In the genomic region with DNA sequence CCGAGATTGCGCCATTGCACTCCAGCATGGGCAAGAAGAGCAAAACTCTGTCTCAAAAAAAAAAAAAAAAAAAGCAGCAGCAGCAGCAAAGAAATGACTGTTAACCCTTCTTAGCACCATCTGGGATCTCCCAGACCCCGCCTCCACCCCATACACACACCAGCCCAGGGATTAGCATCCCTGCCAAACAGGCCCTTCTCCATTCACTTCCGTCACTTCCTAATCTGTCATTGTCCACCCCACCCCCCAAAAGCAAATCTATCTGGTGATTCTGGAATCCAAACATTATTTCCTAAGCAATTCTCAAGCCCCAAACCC, we compare ENCODE assay signal across 8 cellular contexts. TPM values are rescaled to one million over a fixed set of nuclear protein-coding genes. Genes with fewer than 3 reads are reported as not detected.
DNase-seq lines count a peak whose midpoint lies in the region; ATAC-seq, FAIRE-seq and TF ChIP-seq lines count a peak whose summit lies in the region.

No MANE protein-coding gene starts in this region.

- POLR2A ChIA-PET in CD8-positive, alpha-beta memory T cell (lab: Charles Lee): interaction anchor here (0.6 to 11.9 kb wide), 10 partner anchors 10 to 299 kb away, joined by 3 to 193 read pairs (median 4); a partner anchor contains a TSS
- POLR2A ChIA-PET in PC-9 (lab: Charles Lee; ENCODE audit: unreplicated experiment): interaction anchor here (0.6 to 1.7 kb wide), 7 partner anchors 8 to 127 kb away, joined by 3 to 27 read pairs (median 3); a partner anchor contains a TSS
- POLR2A ChIA-PET in endothelial cell of umbilical vein (lab: Charles Lee): interaction anchor here (1.3 to 2.3 kb wide), 3 partner anchors 47 to 289 kb away, joined by 4 to 10 read pairs (median 10); a partner anchor contains a TSS

- CTCF ChIA-PET in CD8-positive, alpha-beta memory T cell (lab: Charles Lee): interaction anchor here (0.6 to 6.7 kb wide), 8 partner anchors 8 to 201 kb away, joined by 3 to 85 read pairs (median 4); a partner anchor contains a TSS
- CTCF ChIA-PET in PC-9 (lab: Charles Lee): interaction anchor here (0.5 to 1.8 kb wide), 4 partner anchors 8 to 1692 kb away, joined by 5 to 16 read pairs (median 8); no protein-coding TSS in a partner anchor
- CTCF ChIA-PET in endothelial cell of umbilical vein (lab: Charles Lee): interaction anchor here (1.0 to 15.7 kb wide), 6 partner anchors 9 to 129 kb away, joined by 3 to 376 read pairs (median 8); a partner anchor contains a TSS

- H3K9me1 ChIP-seq in endothelial cell of umbilical vein (replicated peaks; ENCODE audit: control insufficient read depth, extremely low read depth, insufficient read depth, low read length): no peaks in the 10 kb centered on the region

- H3K27me3 ChIP-seq in CD8-positive, alpha-beta memory T cell (ENCODE audit: insufficient read depth, low read length, poor library complexity, severe bottlenecking): no peaks in the 10 kb centered on the region
- H3K27me3 ChIP-seq in PC-9 (ENCODE audit: insufficient read depth, low read depth) (no peaks in the 10 kb centered on the region), endothelial cell of umbilical vein (ENCODE audit: control insufficient read depth in 2 of 2, insufficient read depth in 2 of 2, low read length in 2 of 2) (no peaks in the 10 kb centered on the region), ovary (no peaks in the 10 kb centered on the region)

- TF ChIP-seq POLR2A in endothelial cell of umbilical vein (IDR thresholded peaks at IDR 0.05; ENCODE audit: low read depth, low read length): no peak
- TF ChIP-seq POLR2A in ovary (IDR thresholded peaks at IDR 0.05): no peak
- TF ChIP-seq POLR2A in H54 (IDR thresholded peaks at IDR 0.05; ENCODE audit: low read depth, low read length): no peak

- TF ChIP-seq CTCF in PC-9 (conservative IDR thresholded peaks at IDR 0.05) (no peak), endothelial cell of umbilical vein (IDR thresholded peaks at IDR 0.05; ENCODE audit: extremely low read depth in 1 of 2, insufficient read depth in 1 of 2, low read depth in 1 of 2, low read length in 2 of 2) (no peak), ovary (IDR thresholded peaks at IDR 0.05) (no peak)

- H3F3A ChIP-seq in PC-9 (ENCODE audit: insufficient read depth, low read depth): peaks cover 87% of the 10 kb centered on the region

- H3K4me2 ChIP-seq in PC-9 (peak overlapping the region; percentile 95), endothelial cell of umbilical vein (ENCODE audit: insufficient read depth, low read length) (peak overlapping the region; percentile 59)

- H3K4me1 ChIP-seq in CD8-positive, alpha-beta memory T cell (ENCODE audit: insufficient read depth, low read length): peaks cover 75% of the 10 kb centered on the region
- H3K4me1 ChIP-seq in PC-9 (replicated peaks; ENCODE audit: insufficient read depth) (peaks cover 88% of the 10 kb centered on the region), endothelial cell of umbilical vein (ENCODE audit: control insufficient read depth, extremely low read depth, insufficient read depth, low read length) (peaks cover 77% of the 10 kb centered on the region), ovary (ENCODE audit: insufficient read depth) (peaks cover 42% of the 10 kb centered on the region)

- 0 out of 2 replicates have a peak, but pooled peaks cover 6% of the 10 kb centered on the region for H4K20me1 ChIP-seq in PC-9 (ENCODE audit: insufficient read depth)
- H4K20me1 ChIP-seq in endothelial cell of umbilical vein (replicated peaks; ENCODE audit: control insufficient read depth, extremely low read depth, insufficient read depth, low read length): no peaks in the 10 kb centered on the region

- no peaks in the 10 kb centered on the region for H3K36me3 ChIP-seq in CD8-positive, alpha-beta memory T cell (ENCODE audit: insufficient read depth, low read length)
- H3K36me3 ChIP-seq in PC-9 (ENCODE audit: low read depth) (no peaks in the 10 kb centered on the region), endothelial cell of umbilical vein (ENCODE audit: control insufficient read depth in 2 of 2, extremely low read depth in 1 of 2, insufficient read depth in 2 of 2, low read length in 2 of 2) (no peaks in the 10 kb centered on the region), ovary (no peaks in the 10 kb centered on the region)

- H3K4me3 Mint-ChIP-seq in CD8-positive, alpha-beta memory T cell: peak overlapping the region; percentile 69 to 93 (median 84)

- peaks cover 0 to 3% (median 0%) of the 10 kb centered on the region in 5 donors for H3K9me3 Mint-ChIP-seq in CD8-positive, alpha-beta memory T cell

- intact Hi-C loops in PC-9 (cut with micrococcal nuclease; ENCODE audit: unreplicated experiment) (loop anchor here (5.0 kb wide), 2 partner anchors 40 to 290 kb away; a partner anchor contains a TSS), endothelial cell of umbilical vein (cut with micrococcal nuclease) (loop anchor here (5.0 kb wide), 1 partner anchor 290 kb away; no protein-coding TSS in a partner anchor), ovary (cut with DNase I) (loop anchor here in 1 of 4 donors (10.0 kb wide), 1 partner anchor 1062 kb away; a partner anchor contains a TSS)

- no peaks in the 10 kb centered on the region for H3K9me3 ChIP-seq in CD8-positive, alpha-beta memory T cell (ENCODE audit: low read length)
- H3K9me3 ChIP-seq in PC-9 (ENCODE audit: insufficient read depth, low read depth): no peaks in the 10 kb centered on the region
- H3K9me3 ChIP-seq in endothelial cell of umbilical vein (replicated peaks; ENCODE audit: control insufficient read depth, insufficient read depth, low read length): no peaks in the 10 kb centered on the region
- no peaks in the 10 kb centered on the region for H3K9me3 ChIP-seq in ovary

- no peaks in the 10 kb centered on the region for H3K9me2 ChIP-seq in PC-9 (ENCODE audit: insufficient read depth)

- H3K27ac ChIP-seq in CD8-positive, alpha-beta memory T cell (ENCODE audit: low read depth, low read length): peak overlapping the region; percentile 95
- H3K27ac ChIP-seq in PC-9: peak overlapping the region; percentile 92
- H3K27ac ChIP-seq in endothelial cell of umbilical vein (ENCODE audit: insufficient read depth, low read depth, low read length): peak overlapping the region; percentile 91
- peak overlapping the region; percentile 51 to 81 for H3K27ac ChIP-seq in ovary

- FAIRE-seq in endothelial cell of umbilical vein (lab: Jason Lieb, UNC): peak; percentile 43
- no peak for FAIRE-seq in H54 (lab: Jason Lieb, UNC)

- dilution Hi-C loops in endothelial cell of umbilical vein (cut with MboI; ENCODE audit: extremely low pct_ligation_motif_present, low sequenced_read_pairs): no loop called here

- no peak for DNase-seq in CD8-positive, alpha-beta memory T cell
- peak; percentile 35 to 57 for DNase-seq in PC-9
- no peak for DNase-seq in endothelial cell of umbilical vein (ENCODE audit: low read depth, low spot score)
- DNase-seq in ovary: no peak
- no peak for DNase-seq in activated CD8-positive, alpha-beta memory T cell treated with anti-CD3 and anti-CD28 coated beads for 24 hours
- no peak for DNase-seq in NOMO-1 treated with dmso at 0.1 percent for 144 hours (lab: John Stamatoyannopoulos, UW; ENCODE audit: unreplicated experiment)
- DNase-seq in H54 (ENCODE audit: insufficient read length, low spot score): no peak

- H2AFZ ChIP-seq in PC-9: peak overlapping the region; percentile 74; the same call in 1 of the 2 replicates
- no peak overlapping the region for H2AFZ ChIP-seq in endothelial cell of umbilical vein (ENCODE audit: low read depth, low read length)

- H3K27ac Mint-ChIP-seq in CD8-positive, alpha-beta memory T cell: peak overlapping the region; percentile 96 to 100 (median 99)

- TF ChIP-seq EP300 in ovary (IDR thresholded peaks at IDR 0.05): no peak

- H3K4me1 Mint-ChIP-seq in CD8-positive, alpha-beta memory T cell: peaks cover 80 to 93% (median 82%) of the 10 kb centered on the region in 3 donors

- ATAC-seq in HG03196 (IDR thresholded peaks at IDR 0.05; ENCODE audit: unreplicated experiment): no peak

- H3K4me3 ChIP-seq in CD8-positive, alpha-beta memory T cell (ENCODE audit: low read length): peak overlapping the region; percentile 47
- peak overlapping the region; percentile 49; the same call in 1 of the 2 replicates for H3K4me3 ChIP-seq in PC-9
- H3K4me3 ChIP-seq in endothelial cell of umbilical vein (replicated peaks in 1 of 3; ENCODE audit: insufficient read depth in 1 of 3, low read depth in 1 of 3, low read length in 3 of 3): peak overlapping the region in 1 of 3 experiments; percentile 5
- no peak overlapping the region for H3K4me3 ChIP-seq in ovary

- BruUV-seq in PC-9 (replicated peaks; lab: Mats Ljungman, UMichigan) (no TSS peak), endothelial cell of umbilical vein (replicated peaks; lab: Mats Ljungman, UMichigan) (no TSS peak)

- WGBS in ovary, 3 donors: 46 to 55% (median 48%) methylated on average over 4 of the region's 4 CpGs

- peaks cover 0 to 3% of the 10 kb centered on the region in 2 donors for H3K27me3 Mint-ChIP-seq in CD8-positive, alpha-beta memory T cell

- H3K79me2 ChIP-seq in PC-9 (ENCODE audit: low read depth) (0 out of 2 replicates have a peak, but pooled peaks cover 14% of the 10 kb centered on the region), endothelial cell of umbilical vein (ENCODE audit: control insufficient read depth, insufficient read depth, low read length) (peaks cover 3% of the 10 kb centered on the region)

- no peaks in the 10 kb centered on the region for H3K36me3 Mint-ChIP-seq in CD8-positive, alpha-beta memory T cell

- peak overlapping the region; percentile 80 for H3K9ac ChIP-seq in endothelial cell of umbilical vein (replicated peaks; ENCODE audit: extremely low read depth, insufficient read depth, low read length)

RNA-seq across cellular contexts. Expression of a gene that starts 5.8 kb away (rescaled TPM):
- total RNA-seq in CD8-positive, alpha-beta memory T cell: 100 to 1,000 TPM; 187 to 193 TPM
- polyA plus RNA-seq in CD8-positive, alpha-beta memory T cell: 125 TPM
- 632 and 734 TPM in 2 replicates for total RNA-seq in PC-9 (2021)
- 381 and 436 TPM in 2 replicates for total RNA-seq in endothelial cell of umbilical vein
- 25.1 and 35.2 TPM in 2 replicates for polyA plus RNA-seq in endothelial cell of umbilical vein
- 46.3 and 51.8 TPM in 2 replicates for polyA plus RNA-seq in endothelial cell of umbilical vein (2011; cell fraction: cytosol; rRNA removed)
- polyA plus RNA-seq in endothelial cell of umbilical vein (2011; cell fraction: nucleus; rRNA removed): 322 and 346 TPM in 2 replicates
- 223 and 321 TPM in 2 replicates for polyA plus RNA-seq in endothelial cell of umbilical vein (2012)
- 219 and 258 TPM in 2 replicates for polyA minus RNA-seq in endothelial cell of umbilical vein
- polyA minus RNA-seq in endothelial cell of umbilical vein (2011; cell fraction: cytosol; rRNA and poly(A)+ RNA removed): 78.7 TPM
- polyA minus RNA-seq in endothelial cell of umbilical vein (2011; cell fraction: nucleus; rRNA and poly(A)+ RNA removed): 446 and 550 TPM in 2 replicates
- 100 to 1,000 TPM; 353 to 699 (median 607) TPM for total RNA-seq in ovary
- polyA plus RNA-seq in ovary: 100 to 1,000 TPM; 114 to 376 TPM

RNA-seq across cellular contexts. Expression of a gene that starts 21.3 kb away (rescaled TPM):
- 1,000 to 10,000 TPM; 1,800 to 1,846 TPM for total RNA-seq in CD8-positive, alpha-beta memory T cell
- 1,157 TPM for polyA plus RNA-seq in CD8-positive, alpha-beta memory T cell
- total RNA-seq in PC-9 (2021) (1,773 and 2,008 TPM in 2 replicates), endothelial cell of umbilical vein (1,341 and 1,345 TPM in 2 replicates), ovary (1,000 to 10,000 TPM; 2,147 to 3,018 (median 2,446) TPM)
- polyA plus RNA-seq in endothelial cell of umbilical vein (1,723 and 2,133 TPM in 2 replicates), ovary (1,000 to 10,000 TPM; 2,476 to 3,023 TPM)
- polyA plus RNA-seq in endothelial cell of umbilical vein (2011; cell fraction: cytosol; rRNA removed): 2,150 and 2,252 TPM in 2 replicates
- 635 and 665 TPM in 2 replicates for polyA plus RNA-seq in endothelial cell of umbilical vein (2011; cell fraction: nucleus; rRNA removed)
- polyA plus RNA-seq in endothelial cell of umbilical vein (2012): 1,499 and 2,213 TPM in 2 replicates
- polyA minus RNA-seq in endothelial cell of umbilical vein: 1,683 and 1,722 TPM in 2 replicates
- 1,661 TPM for polyA minus RNA-seq in endothelial cell of umbilical vein (2011; cell fraction: cytosol; rRNA and poly(A)+ RNA removed)
- 130 and 133 TPM in 2 replicates for polyA minus RNA-seq in endothelial cell of umbilical vein (2011; cell fraction: nucleus; rRNA and poly(A)+ RNA removed)

RNA-seq across cellular contexts. Expression of a gene that starts 38.9 kb away (rescaled TPM):
- total RNA-seq in CD8-positive, alpha-beta memory T cell: 10 to 100 TPM; 30.8 to 32.7 TPM
- 13.7 TPM for polyA plus RNA-seq in CD8-positive, alpha-beta memory T cell
- total RNA-seq in PC-9 (2021) (39.3 and 40.5 TPM in 2 replicates), endothelial cell of umbilical vein (16.9 and 17.8 TPM in 2 replicates), ovary (10 to 100 TPM in 5 of 7 donors, 1 to 10 TPM in 2; 6.9 to 27.3 (median 21.1) TPM)
- polyA plus RNA-seq in endothelial cell of umbilical vein (11.5 and 12.7 TPM in 2 replicates), ovary (10 to 100 TPM in 1 of 2 donors, 1 to 10 TPM in 1; 5.9 to 18.3 TPM)
- 7.1 and 9.3 TPM in 2 replicates for polyA plus RNA-seq in endothelial cell of umbilical vein (2011; cell fraction: cytosol; rRNA removed)
- 45.0 and 48.0 TPM in 2 replicates for polyA plus RNA-seq in endothelial cell of umbilical vein (2011; cell fraction: nucleus; rRNA removed)
- polyA plus RNA-seq in endothelial cell of umbilical vein (2012): 10.6 and 12.9 TPM in 2 replicates
- polyA minus RNA-seq in endothelial cell of umbilical vein: 8.6 and 9.0 TPM in 2 replicates
- 16.0 TPM for polyA minus RNA-seq in endothelial cell of umbilical vein (2011; cell fraction: cytosol; rRNA and poly(A)+ RNA removed)
- 5.2 and 7.6 TPM in 2 replicates for polyA minus RNA-seq in endothelial cell of umbilical vein (2011; cell fraction: nucleus; rRNA and poly(A)+ RNA removed)

RNA-seq across cellular contexts. Expression of a gene that starts 49.2 kb away (rescaled TPM):
- total RNA-seq in CD8-positive, alpha-beta memory T cell: 100 to 1,000 TPM; 248 to 263 TPM
- polyA plus RNA-seq in CD8-positive, alpha-beta memory T cell: 37.4 TPM
- total RNA-seq in PC-9 (2021): 96.6 and 120 TPM in 2 replicates
- total RNA-seq in endothelial cell of umbilical vein: 166 and 176 TPM in 2 replicates
- 30.2 and 40.4 TPM in 2 replicates for polyA plus RNA-seq in endothelial cell of umbilical vein
- 30.0 and 32.2 TPM in 2 replicates for polyA plus RNA-seq in endothelial cell of umbilical vein (2011; cell fraction: cytosol; rRNA removed)
- polyA plus RNA-seq in endothelial cell of umbilical vein (2011; cell fraction: nucleus; rRNA removed): 111 and 132 TPM in 2 replicates
- polyA plus RNA-seq in endothelial cell of umbilical vein (2012): 108 and 120 TPM in 2 replicates
- 91.6 and 95.5 TPM in 2 replicates for polyA minus RNA-seq in endothelial cell of umbilical vein
- 51.8 TPM for polyA minus RNA-seq in endothelial cell of umbilical vein (2011; cell fraction: cytosol; rRNA and poly(A)+ RNA removed)
- polyA minus RNA-seq in endothelial cell of umbilical vein (2011; cell fraction: nucleus; rRNA and poly(A)+ RNA removed): 40.3 and 57.1 TPM in 2 replicates
- total RNA-seq in ovary: 100 to 1,000 TPM in 3 of 7 donors, 10 to 100 TPM in 4; 41.5 to 130 (median 89.8) TPM
- polyA plus RNA-seq in ovary: 10 to 100 TPM; 54.2 to 90.4 TPM

Comparison
In these comparisons a context has a peak if more than half of its experiments do, and no peak if none do; other contexts are left out.
1. DNase-seq: peak in PC-9 (2 of 2); none in CD8-positive, alpha-beta memory T cell (0 of 5), endothelial cell of umbilical vein (single experiment), ovary (0 of 5), activated CD8-positive, alpha-beta memory T cell treated with anti-CD3 and anti-CD28 coated beads for 24 hours (single experiment), NOMO-1 treated with dmso at 0.1 percent for 144 hours (single experiment) and H54 (single experiment).
2. Peak in every context shown above with its lines, with median percentiles within 50 percentile points of each other: H3K27ac ChIP-seq.